In genomic region chr11:41508121-41508520, GRCh38 we compare ENCODE assay signal across 9 cellular contexts. TPM values are rescaled to one million over a fixed set of nuclear protein-coding genes. Genes with fewer than 3 reads are reported as not detected.
"Had no signal": no experiment of that assay in that cellular context is flagged by ENCODE, and none has a peak within 500 bp of the region (broad histone marks: within the 10 kb centered on the region; RNA-seq: fewer than 3 reads in every experiment).

No MANE protein-coding gene starts in this region.

- DNase-seq: GDM1, GF-D8 had no signal

- H3K4me3 ChIP-seq: GM12878 had no signal

- FAIRE-seq: G401.6, GM12878, GM12891, GM12892, GM18507, GM19239 had no signal

RNA-seq across cellular contexts. Expression of gene LRRC4C, which starts 48.7 kb away (rescaled TPM):
- total RNA-seq: G401, GM12878 had no signal
